Comparison of ENCODE assay signal across 8 cellular contexts in genomic region chr1:231421971-231422797, GRCh38. TPM values are rescaled to one million over a fixed set of nuclear protein-coding genes. Genes with fewer than 3 reads are reported as not detected.
DNase-seq lines count a peak whose midpoint lies in the region; ATAC-seq and TF ChIP-seq lines count a peak whose summit lies in the region.

Gene EGLN1 (minus strand): TSS chr1:231422287. CDS start chr1:231421888, 399 bp downstream.

- peak within 1 kb of the TSS; percentile 90 for H3K4me3 Mint-ChIP-seq in type B pancreatic cell

- peaks cover 33% of the 10 kb centered on the region for H3K4me1 ChIP-seq in adipocyte (ENCODE audit: control insufficient read depth, insufficient read depth, low read length)

- H3K9me3 Mint-ChIP-seq in type B pancreatic cell: no peaks in the 10 kb centered on the region

- H3K9ac ChIP-seq in adipocyte (ENCODE audit: low read length): peak within 1 kb of the TSS; percentile 93

- H3K27me3 Mint-ChIP-seq in type B pancreatic cell: peaks cover 7% of the 10 kb centered on the region

- H3K4me3 ChIP-seq in GM12875 (ENCODE audit: low read depth, low read length): peak within 1 kb of the TSS; percentile 61
- H3K4me3 ChIP-seq in adipocyte (ENCODE audit: low read length): peak within 1 kb of the TSS; percentile 89

- peak; percentile 58 for TF ChIP-seq CTCF in GM12875 (IDR thresholded peaks at IDR 0.05; ENCODE audit: borderline replicate concordance, insufficient read depth, low read depth, low read length)
- peak; percentile 36 for TF ChIP-seq CTCF in type B pancreatic cell (conservative IDR thresholded peaks at IDR 0.05)

- peaks cover 24% of the 10 kb centered on the region for H3K4me1 Mint-ChIP-seq in type B pancreatic cell (ENCODE audit: unreplicated experiment)

- H3K36me3 Mint-ChIP-seq in type B pancreatic cell: peaks cover 3% of the 10 kb centered on the region

- peak; percentile 79 for ATAC-seq in HG02678 (IDR thresholded peaks at IDR 0.05; ENCODE audit: unreplicated experiment)

- intact Hi-C loops in cardiac septum (cut with DNase I): loop anchor here (5.0 kb wide), 3 partner anchors 60 to 170 kb away; partner anchors contain the start of gene TSNAX
- intact Hi-C loops in posterior cingulate gyrus (cut with DNase I): loop anchor here (2.0 to 5.0 kb wide), 2 partner anchors 85 to 105 kb away; partner anchors contain the start of genes EXOC8 and TSNAX

- peak; percentile 77 for DNase-seq in NCI-H1105 treated with DMSO at 0.1 percent for 48 hours (lab: John Stamatoyannopoulos, UW)
- DNase-seq in T follicular helper cell (ENCODE audit: low read depth): peak; percentile 74
- DNase-seq in adipocyte (ENCODE audit: low read depth): peak; percentile 92
- DNase-seq in cardiac septum (ENCODE audit: low spot score): peak; percentile 93
- peak; percentile 60 to 96 (median 76) for DNase-seq in posterior cingulate gyrus
- DNase-seq in type B pancreatic cell (ENCODE audit: extremely low spot score, unreplicated experiment): peak; percentile 91

- peak within 1 kb of the TSS; percentile 82 for H3K27ac Mint-ChIP-seq in type B pancreatic cell

- H3K9me3 ChIP-seq in adipocyte (ENCODE audit: control insufficient read depth, low read length): no peaks in the 10 kb centered on the region

- no peaks in the 10 kb centered on the region for H3K36me3 ChIP-seq in adipocyte (ENCODE audit: control insufficient read depth, insufficient read depth, low read length, severe bottlenecking)

- H3K27me3 ChIP-seq in adipocyte (replicated peaks; ENCODE audit: control insufficient read depth, insufficient read depth, low read length): no peaks in the 10 kb centered on the region

RNA-seq across cellular contexts. Expression of gene EGLN1, which starts in this region (rescaled TPM):
- 47.5 TPM for total RNA-seq in cardiac septum
- total RNA-seq in type B pancreatic cell (ENCODE audit: low replicate concordance): 24.2 and 27.2 TPM in 2 replicates

Comparison
In these comparisons a context has a peak if more than half of its experiments do, and no peak if none do; other contexts are left out.
1. Peak in every context shown above with its lines: DNase-seq, ATAC-seq and H3K4me3 ChIP-seq.